8 cellular contexts compared by ENCODE assay signal in the genomic region with DNA sequence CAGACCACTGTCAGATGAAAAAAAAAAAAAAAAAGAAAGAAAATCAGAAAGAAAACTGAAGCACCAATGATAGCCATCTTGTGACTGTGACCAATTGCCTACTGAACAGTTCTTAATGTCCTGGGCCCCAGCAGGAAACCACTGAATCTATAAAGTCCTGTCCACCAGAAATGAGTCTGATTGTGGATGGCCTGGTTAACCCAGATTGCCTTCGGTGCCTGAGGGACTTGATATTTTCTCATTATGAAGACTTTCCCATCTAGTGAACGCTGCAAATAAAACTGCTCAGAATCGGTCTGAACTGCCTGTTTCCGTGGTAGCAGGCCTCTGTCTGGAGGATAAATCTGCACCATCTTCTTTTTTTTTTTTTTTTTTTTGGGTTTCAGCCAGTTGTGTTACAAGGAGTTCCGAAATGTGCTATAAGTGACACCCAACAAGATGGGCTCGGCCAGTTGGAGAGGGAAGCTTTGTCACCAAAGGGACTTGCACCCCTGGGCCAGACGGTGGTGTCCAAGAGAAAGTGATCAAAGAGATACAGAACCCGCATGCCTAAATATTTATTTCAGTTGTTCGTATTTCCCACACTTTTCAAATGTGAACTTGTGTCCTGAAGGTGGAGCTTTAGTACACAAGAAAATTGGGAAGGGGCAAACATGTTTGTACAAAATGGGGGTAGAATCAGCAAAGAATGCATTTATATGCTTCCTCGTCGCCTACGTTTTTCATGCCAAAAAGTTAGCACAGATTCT.
DNase-seq lines count a peak whose midpoint lies in the region; ATAC-seq, FAIRE-seq and TF ChIP-seq lines count a peak whose summit lies in the region.

No MANE protein-coding gene starts in this region.

- peaks cover 10% of the 10 kb centered on the region; the same call in 1 of the 2 replicates for H3K79me2 ChIP-seq in Loucy (ENCODE audit: insufficient read depth, low read length)

- no peaks in the 10 kb centered on the region for H3K9me3 ChIP-seq in Loucy (ENCODE audit: insufficient read depth, low read depth, low read length)

- peak overlapping the region; percentile 1 for H3K4me2 ChIP-seq in Loucy (ENCODE audit: low read depth, low read length, poor library complexity, severe bottlenecking)

- H3K9ac ChIP-seq in Loucy (ENCODE audit: low read depth, low read length, poor library complexity, severe bottlenecking), result no peak overlapping the region

- H3K27me3 ChIP-seq in Loucy (ENCODE audit: insufficient read depth, low read length, poor library complexity, severe bottlenecking), result no peaks in the 10 kb centered on the region

- no peaks in the 10 kb centered on the region for H3K9me2 ChIP-seq in Loucy (replicated peaks; ENCODE audit: low read depth, low read length)

- no peak overlapping the region for H3K27ac ChIP-seq in coronary artery

- TF ChIP-seq CTCF in Loucy (conservative IDR thresholded peaks at IDR 0.05; ENCODE audit: low read length) (peak; percentile 64), coronary artery (IDR thresholded peaks at IDR 0.05) (no peak)

- H3K36me3 ChIP-seq in Loucy (ENCODE audit: insufficient read depth, low read length), result no peaks in the 10 kb centered on the region

- no peak for ATAC-seq in activated CD4-positive, CD25-positive, alpha-beta regulatory T cell treated with anti-CD3 and anti-CD28 coated beads, Interleukin-2, amount 50 U/mL, for 24 hours

- H4K20me1 ChIP-seq in Loucy (ENCODE audit: insufficient read depth, low read length, poor library complexity, severe bottlenecking), result no peaks in the 10 kb centered on the region

- FAIRE-seq in RCC 7860 (lab: Jason Lieb, UNC), result no peak

- DNase-seq in GDM1 (lab: John Stamatoyannopoulos, UW) (peak; percentile 37), cerebellar cortex (ENCODE audit: low spot score) (peak; percentile 70), pons (ENCODE audit: low spot score) (peak; percentile 70), coronary artery (ENCODE audit: low spot score) (no peak), RCC 7860 (ENCODE audit: low spot score) (no peak)
- no peak for DNase-seq in stimulated activated CD4-positive, alpha-beta T cell treated with anti-CD3 and anti-CD28 coated beads, Interleukin-4, amount 100 ng/mL, for 24 hours

- peaks cover 22% of the 10 kb centered on the region for H3K4me1 ChIP-seq in Loucy (ENCODE audit: insufficient read depth, low read length, poor library complexity, severe bottlenecking)

- no peaks in the 10 kb centered on the region; the same call in 1 of the 2 replicates for H3F3A ChIP-seq in Loucy (ENCODE audit: low read depth)

- H2AFZ ChIP-seq in Loucy (ENCODE audit: low read length), result no peak overlapping the region

- H3K4me3 ChIP-seq in Loucy (ENCODE audit: low read length, poor library complexity, severe bottlenecking) (no peak overlapping the region), coronary artery (no peak overlapping the region)

Comparison
In these comparisons a context has a peak if more than half of its experiments do, and no peak if none do; other contexts are left out.
1. DNase-seq: peak in GDM1 (single experiment), cerebellar cortex (single experiment) and pons (single experiment); none in stimulated activated CD4-positive, alpha-beta T cell treated with anti-CD3 and anti-CD28 coated beads, Interleukin-4, amount 100 ng/mL, for 24 hours (single experiment), coronary artery (single experiment) and RCC 7860 (single experiment).